In the genomic region with DNA sequence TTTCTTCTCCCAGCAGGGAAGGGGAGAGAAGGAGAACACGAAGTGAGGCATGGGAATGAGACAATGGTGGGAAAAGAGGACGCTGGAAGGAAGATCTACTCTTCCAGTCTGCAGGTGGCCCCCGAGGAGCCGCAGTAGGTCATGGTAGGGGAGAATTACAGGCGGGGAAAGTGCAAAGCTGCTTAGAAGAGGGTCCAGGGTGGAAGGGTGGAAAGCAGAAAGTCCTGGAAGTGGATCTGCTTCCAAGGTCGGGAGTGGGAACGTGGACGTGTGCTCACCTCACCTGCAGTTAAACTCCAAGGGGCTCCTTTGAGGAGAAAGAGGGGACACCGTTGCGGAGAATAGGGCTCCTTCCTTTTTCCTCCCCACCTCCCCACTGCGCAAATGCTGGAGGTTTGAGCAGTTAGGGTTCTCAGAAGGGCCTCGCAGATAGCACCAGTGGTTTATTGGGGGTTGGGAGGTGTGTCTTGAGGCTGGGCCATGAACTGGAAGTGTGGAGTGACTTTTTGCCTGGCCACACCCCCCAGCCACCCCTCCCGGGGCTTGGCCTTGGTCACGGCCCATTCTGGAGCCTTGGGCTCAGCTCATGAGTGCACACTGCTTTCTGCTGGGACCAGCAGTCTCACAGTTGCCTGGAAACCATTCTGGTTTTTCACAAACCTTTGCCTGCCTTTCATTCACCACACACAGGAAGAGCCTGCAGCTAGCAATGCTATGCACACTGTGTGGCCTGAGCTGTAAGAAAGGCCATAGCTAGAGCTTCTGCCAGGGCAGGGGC, we compare ENCODE assay signal across 8 cellular contexts.
DNase-seq lines count a peak whose midpoint lies in the region; ATAC-seq and TF ChIP-seq lines count a peak whose summit lies in the region.

No MANE protein-coding gene starts in this region.

- no peaks in the 10 kb centered on the region for H3K27me3 Mint-ChIP-seq in activated T-helper 17 cell treated with anti-CD3 and anti-CD28 coated beads, Interleukin-2, amount 50 U/mL, for 72 hours
- peaks cover 12% of the 10 kb centered on the region for H3K27me3 Mint-ChIP-seq in neural progenitor cell (ENCODE audit: insufficient read depth, low read depth)

- H3K4me2 ChIP-seq in neural progenitor cell = peak overlapping the region; percentile 29

- H3K27ac Mint-ChIP-seq in activated T-helper 17 cell treated with anti-CD3 and anti-CD28 coated beads, Interleukin-2, amount 50 U/mL, for 72 hours = peak overlapping the region; percentile 72
- H3K27ac Mint-ChIP-seq in neural progenitor cell = peak overlapping the region; percentile 21

- peak; percentile 90 for ATAC-seq in activated T-helper 17 cell treated with anti-CD3 and anti-CD28 coated beads, Interleukin-2, amount 50 U/mL, for 72 hours (replicated peaks)
- ATAC-seq in HG02840 (IDR thresholded peaks at IDR 0.05; ENCODE audit: low FRiP score, unreplicated experiment) = no peak
- no peak for ATAC-seq in HG02588 (IDR thresholded peaks at IDR 0.05; ENCODE audit: unreplicated experiment)

- no peaks in the 10 kb centered on the region for H3K9me3 ChIP-seq in neural progenitor cell (ENCODE audit: low read depth)

- H3K27ac ChIP-seq in neural progenitor cell = no peak overlapping the region

- no peaks in the 10 kb centered on the region for H3K9me3 Mint-ChIP-seq in activated T-helper 17 cell treated with anti-CD3 and anti-CD28 coated beads, Interleukin-2, amount 50 U/mL, for 72 hours
- H3K9me3 Mint-ChIP-seq in neural progenitor cell = no peaks in the 10 kb centered on the region

- peak overlapping the region; percentile 62 for H3K4me3 Mint-ChIP-seq in activated T-helper 17 cell treated with anti-CD3 and anti-CD28 coated beads, Interleukin-2, amount 50 U/mL, for 72 hours
- peak overlapping the region; percentile 58 for H3K4me3 Mint-ChIP-seq in neural progenitor cell

- H3K79me2 ChIP-seq in neural progenitor cell (ENCODE audit: low read depth) = no peaks in the 10 kb centered on the region

- H3K27me3 ChIP-seq in neural progenitor cell = no peaks in the 10 kb centered on the region

- no peak overlapping the region for H2AFZ ChIP-seq in neural progenitor cell (replicated peaks)

- no peaks in the 10 kb centered on the region for H3K36me3 Mint-ChIP-seq in activated T-helper 17 cell treated with anti-CD3 and anti-CD28 coated beads, Interleukin-2, amount 50 U/mL, for 72 hours (ENCODE audit: low read depth)
- no peaks in the 10 kb centered on the region for H3K36me3 Mint-ChIP-seq in neural progenitor cell

- H4K20me1 ChIP-seq in neural progenitor cell (ENCODE audit: low read depth) = no peaks in the 10 kb centered on the region

- H3K36me3 ChIP-seq in neural progenitor cell = no peaks in the 10 kb centered on the region

- H3K9ac ChIP-seq in neural progenitor cell = no peak overlapping the region

- peaks cover 56% of the 10 kb centered on the region for H3K4me1 Mint-ChIP-seq in activated T-helper 17 cell treated with anti-CD3 and anti-CD28 coated beads, Interleukin-2, amount 50 U/mL, for 72 hours
- H3K4me1 Mint-ChIP-seq in neural progenitor cell = peaks cover 54% of the 10 kb centered on the region

- DNase-seq in stimulated activated CD4-positive, alpha-beta T cell treated with anti-CD3 and anti-CD28 coated beads, Interleukin-12 subunit alpha, Interleukin-12 subunit beta, amount 100 ng/mL, for 24 hours (ENCODE audit: low read depth in 2 of 2) = peak; percentile 18 to 34
- DNase-seq in stimulated activated CD4-positive, alpha-beta T cell treated with anti-CD3 and anti-CD28 coated beads, Interleukin-12 subunit alpha, Interleukin-12 subunit beta, amount 100 ng/mL, for 4 hours = no peak
- DNase-seq in NCI-H69 (lab: John Stamatoyannopoulos, UW) (peak; percentile 65), neural progenitor cell (ENCODE audit: low spot score) (peak; percentile 38), D341Med (ENCODE audit: low spot score) (no peak)

- no peak for TF ChIP-seq CTCF in neural progenitor cell (IDR thresholded peaks at IDR 0.05)

- peaks cover 8% of the 10 kb centered on the region for H3F3A ChIP-seq in neural progenitor cell (ENCODE audit: low read depth)

- peaks cover 13% of the 10 kb centered on the region for H3K4me1 ChIP-seq in neural progenitor cell

- no peak overlapping the region for H3K4me3 ChIP-seq in neural progenitor cell

Comparison
In these comparisons a context has a peak if more than half of its experiments do, and no peak if none do; other contexts are left out.
1. DNase-seq: peak in stimulated activated CD4-positive, alpha-beta T cell treated with anti-CD3 and anti-CD28 coated beads, Interleukin-12 subunit alpha, Interleukin-12 subunit beta, amount 100 ng/mL, for 24 hours (2 of 2), NCI-H69 (single experiment) and neural progenitor cell (single experiment); none in stimulated activated CD4-positive, alpha-beta T cell treated with anti-CD3 and anti-CD28 coated beads, Interleukin-12 subunit alpha, Interleukin-12 subunit beta, amount 100 ng/mL, for 4 hours (single experiment) and D341Med (single experiment).